10 cellular contexts compared by ENCODE assay signal in the genomic region with DNA sequence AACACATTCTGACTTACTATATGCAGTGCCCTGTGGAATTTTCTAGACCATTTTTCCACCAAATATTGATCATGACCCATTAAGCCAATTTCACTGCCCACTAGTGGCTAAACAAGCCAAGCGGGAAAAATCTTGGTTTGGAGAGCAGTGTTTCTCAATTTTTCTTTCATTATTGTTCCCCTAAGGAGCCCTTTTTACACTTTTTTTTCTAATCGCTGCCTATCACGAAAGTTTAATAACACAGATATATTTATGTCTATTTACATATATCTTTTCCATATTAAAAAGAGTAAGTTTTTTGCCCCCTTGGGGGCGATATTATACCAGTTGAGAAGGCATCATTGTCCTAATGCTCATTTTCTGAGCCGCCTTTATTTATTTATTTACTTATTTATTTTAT. TPM values are rescaled to one million over a fixed set of nuclear protein-coding genes. Genes with fewer than 3 reads are reported as not detected.
DNase-seq lines count a peak whose midpoint lies in the region; ATAC-seq, FAIRE-seq and TF ChIP-seq lines count a peak whose summit lies in the region.
"Had no signal": no experiment of that assay in that cellular context is flagged by ENCODE, and none has a peak within 500 bp of the region (broad histone marks: within the 10 kb centered on the region; RNA-seq: fewer than 3 reads in every experiment).

No MANE protein-coding gene starts in this region.

- DNase-seq in Calu3 (peak; percentile 44), bronchial epithelial cell (ENCODE audit: low read depth) (peak; percentile 39), T-helper 17 cell (no peak), MG63 (no peak), urothelium cell line (ENCODE audit: low spot score) (no peak)
- DNase-seq in activated naive CD4-positive, alpha-beta T cell treated with anti-CD3 and anti-CD28 coated beads, Interleukin-2, amount 50 U/mL, for 16 hours, result no peak
- DNase-seq: activated CD8-positive, alpha-beta memory T cell treated with anti-CD3 and anti-CD28 coated beads, Interleukin-2, amount 10 ng/mL, durations not matched to agents 7 days and 5 days; hypothalamus had no signal

- peaks cover 17% of the 10 kb centered on the region for H3K4me1 Mint-ChIP-seq in Calu3 (ENCODE audit: low read depth, unreplicated experiment)
- H3K4me1 Mint-ChIP-seq in nephron, result no peaks in the 10 kb centered on the region
- H3K4me1 Mint-ChIP-seq in T-helper 17 cell, result peaks cover 3% of the 10 kb centered on the region

- H3K4me3 Mint-ChIP-seq in Calu3 (ENCODE audit: low read depth, unreplicated experiment) (no peak overlapping the region), nephron (no peak overlapping the region), T-helper 17 cell (no peak overlapping the region)
- H3K4me3 Mint-ChIP-seq: activated CD8-positive, alpha-beta memory T cell treated with anti-CD3 and anti-CD28 coated beads, Interleukin-2, amount 10 ng/mL, durations not matched to agents 7 days and 5 days had no signal

- H3K4me3 ChIP-seq in KMS-11 (IDR thresholded peaks at IDR 0.05; ENCODE audit: insufficient read depth, low read depth, low read length), result no peak overlapping the region
- H3K4me3 ChIP-seq in bronchial epithelial cell (ENCODE audit: low read depth, low read length), result no peak overlapping the region
- H3K4me3 ChIP-seq in MG63, result no peak overlapping the region

- no peaks in the 10 kb centered on the region for H3K36me3 Mint-ChIP-seq in Calu3 (ENCODE audit: insufficient read depth, unreplicated experiment)
- no peaks in the 10 kb centered on the region for H3K36me3 Mint-ChIP-seq in nephron (ENCODE audit: low read depth)
- peaks cover 2% of the 10 kb centered on the region for H3K36me3 Mint-ChIP-seq in T-helper 17 cell (ENCODE audit: low read depth)
- H3K36me3 Mint-ChIP-seq: activated CD8-positive, alpha-beta memory T cell treated with anti-CD3 and anti-CD28 coated beads, Interleukin-2, amount 10 ng/mL, durations not matched to agents 7 days and 5 days had no signal

- no peaks in the 10 kb centered on the region for H3K36me3 ChIP-seq in KMS-11 (ENCODE audit: insufficient read depth)
- no peaks in the 10 kb centered on the region for H3K36me3 ChIP-seq in bronchial epithelial cell (ENCODE audit: control insufficient read depth, insufficient read depth, low read length)
- no peaks in the 10 kb centered on the region for H3K36me3 ChIP-seq in MG63

- no peaks in the 10 kb centered on the region for H4K20me1 ChIP-seq in KMS-11 (ENCODE audit: insufficient read depth)

- FAIRE-seq in bronchial epithelial cell (lab: Jason Lieb, UNC), result no peak
- no peak for FAIRE-seq in urothelium cell line (lab: Jason Lieb, UNC)

- TF ChIP-seq CTCF in Calu3 (IDR thresholded peaks at IDR 0.05; ENCODE audit: unreplicated experiment) (peak; percentile 60), KMS-11 (conservative IDR thresholded peaks at IDR 0.05; ENCODE audit: low read depth, low read length) (peak; percentile 38; the same call in 1 of the 2 replicates), bronchial epithelial cell (IDR thresholded peaks at IDR 0.05; ENCODE audit: insufficient read depth, low read length, severe bottlenecking) (peak; percentile 31), nephron (IDR thresholded peaks at IDR 0.05; ENCODE audit: unreplicated experiment in 3 of 3) (peak; percentile 46 to 56 (median 50))

- no peak overlapping the region for H3K9ac ChIP-seq in KMS-11

- H3K9me3 Mint-ChIP-seq in Calu3 (ENCODE audit: low read depth, unreplicated experiment) (no peaks in the 10 kb centered on the region), nephron (no peaks in the 10 kb centered on the region)

- no peaks in the 10 kb centered on the region for H3K9me3 ChIP-seq in T-helper 17 cell (ENCODE audit: control insufficient read depth, low read length, poor library complexity, severe bottlenecking)
- no peaks in the 10 kb centered on the region for H3K9me3 ChIP-seq in MG63

- no peak overlapping the region for H3K4me2 ChIP-seq in KMS-11

- ATAC-seq in T-helper 17 cell, result no peak
- ATAC-seq: activated CD8-positive, alpha-beta memory T cell treated with anti-CD3 and anti-CD28 coated beads, Interleukin-2, amount 10 ng/mL, durations not matched to agents 7 days and 5 days had no signal

- BruUV-seq in Calu3 (replicated peaks; lab: Mats Ljungman, UMichigan), result no TSS peak

- H2AFZ ChIP-seq in KMS-11 (ENCODE audit: low read depth), result no peak overlapping the region

- H3K27ac ChIP-seq in KMS-11, result no peak overlapping the region

- CTCF ChIA-PET in Calu3 (lab: Charles Lee), result interaction anchor here (0.9 to 1.6 kb wide), 2 partner anchors 10 kb away, joined by 3 to 9 read pairs; no protein-coding TSS in a partner anchor

- H3K27me3 Mint-ChIP-seq in Calu3 (ENCODE audit: unreplicated experiment), result peaks cover 13% of the 10 kb centered on the region
- H3K27me3 Mint-ChIP-seq in nephron (ENCODE audit: low read depth), result peaks cover 3% of the 10 kb centered on the region
- peaks cover 4% of the 10 kb centered on the region for H3K27me3 Mint-ChIP-seq in T-helper 17 cell

- H3K27me3 ChIP-seq in KMS-11 (ENCODE audit: insufficient read depth, low read depth), result no peaks in the 10 kb centered on the region
- H3K27me3 ChIP-seq in bronchial epithelial cell (ENCODE audit: control insufficient read depth, insufficient read depth, low read length), result no peaks in the 10 kb centered on the region
- H3K27me3 ChIP-seq in MG63, result 0 out of 2 replicates have a peak, but pooled peaks cover 2% of the 10 kb centered on the region

- H3K27ac Mint-ChIP-seq in Calu3 (ENCODE audit: unreplicated experiment), result no peak overlapping the region
- H3K27ac Mint-ChIP-seq in nephron, result no peak overlapping the region
- H3K27ac Mint-ChIP-seq in T-helper 17 cell, result no peak overlapping the region
- H3K27ac Mint-ChIP-seq: activated CD8-positive, alpha-beta memory T cell treated with anti-CD3 and anti-CD28 coated beads, Interleukin-2, amount 10 ng/mL, durations not matched to agents 7 days and 5 days had no signal

- H3K4me1 ChIP-seq in KMS-11 (ENCODE audit: low read depth, poor library complexity, severe bottlenecking), result no peaks in the 10 kb centered on the region

- intact Hi-C loops in Calu3 (cut with micrococcal nuclease; ENCODE audit: unreplicated experiment), result loop anchor here (5.0 kb wide), 1 partner anchor 585 kb away; no protein-coding TSS in a partner anchor

- no peaks in the 10 kb centered on the region for H3K79me2 ChIP-seq in KMS-11 (ENCODE audit: insufficient read depth, low read depth)

RNA-seq across cellular contexts. Expression of a gene that starts 10.8 kb away (rescaled TPM):
- total RNA-seq in Calu3 (2022), result 0.90 and 1.5 TPM in 2 replicates
- total RNA-seq in bronchial epithelial cell, result not detected in 2 replicates
- total RNA-seq in T-helper 17 cell, result not detected
- 0.20 TPM in 1 of 2 replicates, not detected in the other for total RNA-seq in MG63 (2014; rRNA removed; shearing (Covaris generic); ENCODE audit: low replicate concordance)

RNA-seq across cellular contexts. Expression of a gene that starts 18.8 kb away (rescaled TPM):
- not detected in 2 replicates for total RNA-seq in Calu3 (2022)
- total RNA-seq in bronchial epithelial cell, result not detected in 2 replicates
- total RNA-seq in T-helper 17 cell, result not detected
- total RNA-seq in MG63 (2014; rRNA removed; shearing (Covaris generic); ENCODE audit: low replicate concordance), result not detected in 2 replicates
- total RNA-seq: activated CD8-positive, alpha-beta memory T cell treated with anti-CD3 and anti-CD28 coated beads, Interleukin-2, amount 10 ng/mL, durations not matched to agents 7 days and 5 days had no signal

RNA-seq across cellular contexts. Expression of a gene that starts 23.7 kb away (rescaled TPM):
- 1,549 and 1,562 TPM in 2 replicates for total RNA-seq in Calu3 (2022)
- 496 and 527 TPM in 2 replicates for total RNA-seq in bronchial epithelial cell
- 100 to 1,000 TPM; 421 to 426 TPM for total RNA-seq in T-helper 17 cell
- total RNA-seq in MG63 (2014; rRNA removed; shearing (Covaris generic); ENCODE audit: low replicate concordance), result 911 and 1,101 TPM in 2 replicates

RNA-seq across cellular contexts. Expression of a gene that starts 31.0 kb away (rescaled TPM):
- total RNA-seq in Calu3 (2022) (18.0 and 19.9 TPM in 2 replicates), bronchial epithelial cell (not detected in 2 replicates), T-helper 17 cell (under 1 TPM in 1 of 2 donors, not detected in 1; 0.16 TPM)
- not detected in 2 replicates for total RNA-seq in MG63 (2014; rRNA removed; shearing (Covaris generic); ENCODE audit: low replicate concordance)

RNA-seq across cellular contexts. Expression of a gene that starts 34.0 kb away (rescaled TPM):
- total RNA-seq in Calu3 (2022) (184 and 187 TPM in 2 replicates), bronchial epithelial cell (249 and 310 TPM in 2 replicates), T-helper 17 cell (10 to 100 TPM; 80.8 to 89.3 TPM)
- total RNA-seq in MG63 (2014; rRNA removed; shearing (Covaris generic); ENCODE audit: low replicate concordance), result 127 and 193 TPM in 2 replicates

Comparison
In these comparisons a context has a peak if more than half of its experiments do, and no peak if none do; other contexts are left out.
1. DNase-seq: peak in Calu3 (single experiment) and bronchial epithelial cell (single experiment); none in T-helper 17 cell (0 of 3), activated naive CD4-positive, alpha-beta T cell treated with anti-CD3 and anti-CD28 coated beads, Interleukin-2, amount 50 U/mL, for 16 hours (single experiment), MG63 (single experiment) and urothelium cell line (single experiment).
2. Peak in every context shown above with its lines, with median percentiles within 50 percentile points of each other: CTCF ChIP-seq.